Comparison of ENCODE assay signal across 21 cellular contexts in genomic region chr13:76035711-76036110, GRCh38.
A peak's percentile ranks its signal among the peaks of the same experiment; 100 is the strongest.
DNase-seq lines count a peak whose midpoint lies in the region; ATAC-seq and TF ChIP-seq lines count a peak whose summit lies in the region.
"Had no signal": no experiment of that assay in that cellular context is flagged by ENCODE, and none has a peak within 500 bp of the region (broad histone marks: within the 10 kb centered on the region; RNA-seq: fewer than 3 reads in every experiment).

No MANE protein-coding gene starts in this region.

- H3K27ac ChIP-seq in ACC112 (ENCODE audit: low read depth, low read length): peak overlapping the region; percentile 74
- H3K27ac ChIP-seq: BLaER1, SJSA1 had no signal

- peak overlapping the region; percentile 26 for H2AFZ ChIP-seq in ACC112 (ENCODE audit: low read length, unreplicated experiment)

- intact Hi-C loops in cardiac septum (cut with DNase I): no loop called here

- H3K4me3 ChIP-seq in ACC112 (ENCODE audit: low read depth, low read length) (peak overlapping the region; percentile 1; the same call in 1 of the 2 replicates), cardiac fibroblast (replicated peaks in 1 of 2; ENCODE audit: low read depth in 2 of 2, low read length in 2 of 2) (no peak overlapping the region), fibroblast of pulmonary artery (replicated peaks; ENCODE audit: low read depth, low read length) (no peak overlapping the region)
- H3K4me3 ChIP-seq: BLaER1, MG63, SJSA1 had no signal

- no peaks in the 10 kb centered on the region for H3K79me2 ChIP-seq in ACC112 (ENCODE audit: control insufficient read depth, insufficient read depth, low read length, unreplicated experiment)

- no peak for ATAC-seq in HG02798 (IDR thresholded peaks at IDR 0.05; ENCODE audit: poor library complexity, unreplicated experiment)
- ATAC-seq: Panc1 had no signal

- no peaks in the 10 kb centered on the region for H3K27me3 ChIP-seq in ACC112 (ENCODE audit: insufficient read depth, low read length)
- H3K27me3 ChIP-seq: BLaER1, MG63, SJSA1 had no signal

- TF ChIP-seq CTCF in cardiac fibroblast (IDR thresholded peaks at IDR 0.05; ENCODE audit: low read depth, low read length): no peak
- no peak for TF ChIP-seq CTCF in fibroblast of pulmonary artery (IDR thresholded peaks at IDR 0.05; ENCODE audit: low read length, missing control alignments)

- H3K4me1 ChIP-seq in ACC112 (ENCODE audit: control insufficient read depth, insufficient read depth, low read length, unreplicated experiment): peaks cover 19% of the 10 kb centered on the region
- H3K4me1 ChIP-seq: BLaER1, SJSA1 had no signal

- no peaks in the 10 kb centered on the region for H3K36me3 ChIP-seq in ACC112 (ENCODE audit: insufficient read depth, low read length)
- H3K36me3 ChIP-seq: BLaER1, MG63, SJSA1 had no signal

- peak; percentile 3 for DNase-seq in M059J (ENCODE audit: low read depth)
- peak; percentile 24 to 74 for DNase-seq in cardiac fibroblast (ENCODE audit: low read depth in 2 of 2)
- DNase-seq in fibroblast of pulmonary artery (ENCODE audit: low read depth): peak; percentile 70
- no peak for DNase-seq in GF-D8 (lab: John Stamatoyannopoulos, UW)
- DNase-seq in cardiac septum (ENCODE audit: low spot score): no peak
- DNase-seq in stimulated activated CD4-positive, alpha-beta T cell treated with anti-CD3 and anti-CD28 coated beads, Interleukin-15, amount 100 ng/mL, for 24 hours: no peak
- DNase-seq: 8988T; CD4-positive, alpha-beta memory T cell; GOT3; KG1; MG63; NCI-H1048; NCI-H146; NCI-H2029 treated with DMSO at 0.1 percent for 48 hours; NCI-H2171; NCI-H446 treated with DMSO at 0.1 percent for 48 hours had no signal

Comparison
In these comparisons a context has a peak if more than half of its experiments do, and no peak if none do; other contexts are left out.
1. DNase-seq: peak in M059J (single experiment), cardiac fibroblast (2 of 2) and fibroblast of pulmonary artery (single experiment); none in GF-D8 (single experiment), cardiac septum (single experiment) and stimulated activated CD4-positive, alpha-beta T cell treated with anti-CD3 and anti-CD28 coated beads, Interleukin-15, amount 100 ng/mL, for 24 hours (single experiment).